In genomic region chr12:96143827-96144226, GRCh38 we compare ENCODE assay signal across 19 cellular contexts. TPM values are rescaled to one million over a fixed set of nuclear protein-coding genes. Genes with fewer than 3 reads are reported as not detected.
DNase-seq lines count a peak whose midpoint lies in the region; ATAC-seq, FAIRE-seq and TF ChIP-seq lines count a peak whose summit lies in the region.
"Had no signal": no experiment of that assay in that cellular context is flagged by ENCODE, and none has a peak within 500 bp of the region (broad histone marks: within the 10 kb centered on the region; RNA-seq: fewer than 3 reads in every experiment).

No MANE protein-coding gene starts in this region.

- intact Hi-C loops in cardiac septum (cut with DNase I), result no loop called here
- intact Hi-C loops in left ventricle myocardium superior (cut with micrococcal nuclease), result no loop called here
- intact Hi-C loops in spleen (cut with DNase I; ENCODE audit: low total_unique reads), result no loop called here

- H3K14ac ChIP-seq in H1 (ENCODE audit: insufficient read length), result no peak overlapping the region

- ATAC-seq in left ventricle myocardium superior (no peak), GM21576 (IDR thresholded peaks at IDR 0.05; ENCODE audit: unreplicated experiment) (no peak)
- ATAC-seq: activated CD4-positive, alpha-beta T cell treated with anti-CD3 and anti-CD28 coated beads for 36 hours had no signal

- H2AK5ac ChIP-seq in H1 (ENCODE audit: low read depth, low read length), result no peak overlapping the region

- H3K18ac ChIP-seq in H1 (ENCODE audit: extremely low read depth, low read length), result no peak overlapping the region

- no peak for FAIRE-seq in H1 (lab: Jason Lieb, UNC)
- FAIRE-seq: G401.6, GM12891, HTR-8/SVneo, urothelium cell line had no signal

- no peak overlapping the region for H4K5ac ChIP-seq in H1 (ENCODE audit: insufficient read length, low read depth, low read length)

- no peak overlapping the region for H2BK20ac ChIP-seq in H1 (ENCODE audit: low read length)

- no peaks in the 10 kb centered on the region for H3K79me1 ChIP-seq in H1 (ENCODE audit: low read depth, low read length)

- no peaks in the 10 kb centered on the region for H3K4me1 ChIP-seq in MM.1S (ENCODE audit: low read length)
- H3K4me1 ChIP-seq in H1 (replicated peaks in 1 of 4; ENCODE audit: control insufficient read depth in 3 of 4, insufficient read depth in 4 of 4, low read length in 3 of 4), result peaks cover 0 to 4% (median 0%) of the 10 kb centered on the region in 4 experiments; a peak in 1 of 7 replicates
- peaks cover 8 to 27% (median 24%) of the 10 kb centered on the region in 6 donors for H3K4me1 ChIP-seq in spleen

- no peak overlapping the region for H3K4ac ChIP-seq in H1 (replicated peaks; ENCODE audit: insufficient read length, low read depth, low read length)

- no peak overlapping the region for H4K91ac ChIP-seq in H1 (replicated peaks; ENCODE audit: insufficient read length, low read length)

- no peaks in the 10 kb centered on the region for H3K9me3 ChIP-seq in MM.1S (replicated peaks; ENCODE audit: insufficient read depth, low read length)
- no peaks in the 10 kb centered on the region for H3K9me3 ChIP-seq in H1 (ENCODE audit: insufficient read depth in 2 of 2, low read depth in 1 of 2, low read length in 1 of 2)
- no peaks in the 10 kb centered on the region for H3K9me3 ChIP-seq in spleen

- POLR2A ChIA-PET in H1 (lab: Charles Lee; ENCODE audit: partially characterized antibody), result no interaction called here

- no peak overlapping the region for H3K56ac ChIP-seq in H1 (replicated peaks; ENCODE audit: insufficient read length, low read depth, low read length)

- H2BK12ac ChIP-seq in H1 (ENCODE audit: low read depth, low read length), result no peak overlapping the region

- no peak overlapping the region for H3K4me3 ChIP-seq in MM.1S (ENCODE audit: low read length)
- no peak overlapping the region for H3K4me3 ChIP-seq in H1 (ENCODE audit: extremely low read depth in 1 of 4, insufficient read depth in 2 of 4, low read depth in 3 of 4, low read length in 4 of 4)
- peak overlapping the region in 1 of 8 donors; percentile 4 for H3K4me3 ChIP-seq in spleen

- CTCF ChIA-PET in H1 (lab: Charles Lee; ENCODE audit: partially characterized antibody), result interaction anchor here (1.0 kb wide), 1 partner anchor 50 kb away, joined by 3 read pairs; no protein-coding TSS in a partner anchor

- H2AFZ ChIP-seq in MM.1S (ENCODE audit: low read length), result 0 out of 2 replicates have a peak overlapping the region, but pooled peaks have one; percentile 9
- H2AFZ ChIP-seq in H1 (ENCODE audit: low read length), result peak overlapping the region; percentile 89

- TF ChIP-seq CTCF in MM.1S (IDR thresholded peaks at IDR 0.05; ENCODE audit: low read length) (no peak), H1 (IDR thresholded peaks at IDR 0.05; ENCODE audit: control extremely low read depth in 1 of 3, insufficient read depth in 1 of 3, low read depth in 1 of 3, low read length in 3 of 3) (no peak), spleen (IDR thresholded peaks at IDR 0.05 in 8 of 11, conservative IDR thresholded peaks at IDR 0.05 in 3 of 11) (no peak)

- H3K27me3 ChIP-seq in MM.1S (replicated peaks; ENCODE audit: insufficient read depth, low read length), result no peaks in the 10 kb centered on the region
- H3K27me3 ChIP-seq in H1 (replicated peaks in 1 of 4; ENCODE audit: control insufficient read depth in 3 of 4, extremely low read depth in 1 of 4, insufficient read depth in 3 of 4, low read length in 3 of 4), result no peaks in the 10 kb centered on the region
- no peaks in the 10 kb centered on the region for H3K27me3 ChIP-seq in spleen (replicated peaks in 1 of 7)

- no peaks in the 10 kb centered on the region for H3K79me2 ChIP-seq in MM.1S (ENCODE audit: low read length)
- H3K79me2 ChIP-seq in H1 (ENCODE audit: control insufficient read depth in 1 of 2, insufficient read depth in 2 of 2, low read length in 2 of 2), result no peaks in the 10 kb centered on the region

- H3K9ac ChIP-seq in MM.1S (ENCODE audit: low read length), result no peak overlapping the region
- H3K9ac ChIP-seq in H1 (replicated peaks in 1 of 4; ENCODE audit: extremely low read depth in 1 of 4, low read depth in 3 of 4, low read length in 3 of 4), result no peak overlapping the region

- H3K27ac ChIP-seq in MM.1S (ENCODE audit: low read length) (no peak overlapping the region), H1 (ENCODE audit: low read depth, low read length) (no peak overlapping the region), spleen (peak overlapping the region in 6 of 8 donors; percentile 31 to 67 (median 58))

- H3K9me2 ChIP-seq in MM.1S (replicated peaks; ENCODE audit: insufficient read depth, low read length), result no peaks in the 10 kb centered on the region

- H2BK5ac ChIP-seq in H1 (ENCODE audit: low read depth, low read length), result no peak overlapping the region

- WGBS in H1 (ENCODE audit: extremely low coverage in 1 of 2, insufficient coverage in 1 of 2, insufficient read length in 1 of 2, insufficient replicate concordance in 2 of 2, low coverage in 1 of 2, low lambda C conversion rate in 2 of 2, missing lambda C conversion rate in 1 of 2), 2 experiments, result 86% methylated on average over 5 of the region's 5 CpGs; no CpG with 5 or more reads in 1 of the 2 experiments
- 37 to 69% (median 58%) methylated on average over 5 of the region's 5 CpGs for WGBS in spleen, 5 donors

- no peak overlapping the region for H3K4me2 ChIP-seq in MM.1S (ENCODE audit: low read depth, low read length)
- no peak overlapping the region for H3K4me2 ChIP-seq in H1 (ENCODE audit: insufficient read depth in 1 of 2, low read depth in 2 of 2, low read length in 2 of 2)

- H4K20me1 ChIP-seq in MM.1S (ENCODE audit: insufficient read depth, low read length) (no peaks in the 10 kb centered on the region), H1 (replicated peaks in 1 of 2; ENCODE audit: control insufficient read depth in 1 of 2, insufficient read depth in 2 of 2, low read length in 2 of 2) (no peaks in the 10 kb centered on the region)

- H3F3A ChIP-seq in MM.1S (ENCODE audit: insufficient read depth, low read length), result no peaks in the 10 kb centered on the region

- no peak for TF ChIP-seq EP300 in H1 (IDR thresholded peaks at IDR 0.05; ENCODE audit: borderline replicate concordance in 1 of 2, low read depth in 2 of 2, low read length in 2 of 2)

- no peak overlapping the region for H4K8ac ChIP-seq in H1 (ENCODE audit: extremely low read depth, insufficient read depth, low read length)

- TF ChIP-seq POLR2A in H1 (IDR thresholded peaks at IDR 0.05; ENCODE audit: control extremely low read depth in 1 of 2, low read depth in 2 of 2, low read length in 2 of 2) (no peak), spleen (IDR thresholded peaks at IDR 0.05) (no peak)

- H3K23me2 ChIP-seq in H1 (ENCODE audit: low read depth, low read length), result no peaks in the 10 kb centered on the region

- DNase-seq in cardiac septum (ENCODE audit: low spot score), result peak; percentile 20
- no peak for DNase-seq in left ventricle myocardium superior
- DNase-seq in MM.1S, result no peak
- DNase-seq in H1 (ENCODE audit: low read depth in 1 of 2, low spot score in 2 of 2), result no peak
- DNase-seq in spleen, result no peak
- no peak for DNase-seq in stimulated activated CD4-positive, alpha-beta T cell treated with anti-CD3 and anti-CD28 coated beads, Interleukin-4, amount 100 ng/mL, for 4 hours
- no peak for DNase-seq in HuH-7 (ENCODE audit: low spot score)
- DNase-seq: activated CD4-positive, alpha-beta T cell treated with anti-CD3 and anti-CD28 coated beads for 36 hours; Calu3; endodermal cell; HCEC 1CT; NCI-H187 treated with DMSO at 0.1 percent for 48 hours; NCI-H446 treated with DMSO at 0.1 percent for 48 hours; T-helper 9 cell had no signal

- H3K23ac ChIP-seq in H1 (ENCODE audit: insufficient read length), result no peak overlapping the region

- TF ChIP-seq RAD21 in H1 (IDR thresholded peaks at IDR 0.05 in 1 of 2, conservative IDR thresholded peaks at IDR 0.05 in 1 of 2; ENCODE audit: low read depth in 2 of 2, low read length in 2 of 2), result no peak

- H2BK15ac ChIP-seq in H1 (ENCODE audit: low read length), result no peak overlapping the region

- no peak overlapping the region for H2BK120ac ChIP-seq in H1 (replicated peaks; ENCODE audit: low read depth, low read length)

- H3K36me3 ChIP-seq in MM.1S (replicated peaks; ENCODE audit: insufficient read depth, low read length) (no peaks in the 10 kb centered on the region), H1 (ENCODE audit: control insufficient read depth in 2 of 4, insufficient read depth in 4 of 4, low read length in 3 of 4) (no peaks in the 10 kb centered on the region), spleen (no peaks in the 10 kb centered on the region)

TF ChIP-seq in H1, 55 proteins besides CTCF, POLR2A, EP300 and RAD21:
- TF ChIP-seq CHD2 (IDR thresholded peaks at IDR 0.05; ENCODE audit: low read length) (no peak), RXRA (IDR thresholded peaks at IDR 0.05; ENCODE audit: insufficient read depth, low read depth, low read length) (no peak), RBBP5 (IDR thresholded peaks at IDR 0.05; ENCODE audit: borderline replicate concordance, low read depth, low read length) (no peak), BCL11A (IDR thresholded peaks at IDR 0.05; ENCODE audit: low read depth in 2 of 2, low read length in 2 of 2) (no peak), MAX (IDR thresholded peaks at IDR 0.05) (no peak), ZNF274 (IDR thresholded peaks at IDR 0.05; ENCODE audit: borderline replicate concordance, extremely low read depth, low read length) (no peak), EZH2 (IDR thresholded peaks at IDR 0.05; ENCODE audit: low read depth, low read length, severe bottlenecking) (no peak)

RNA-seq across cellular contexts. Expression of gene ELK3, which starts 50.3 kb away (rescaled TPM):
- total RNA-seq in cardiac septum, result 18.6 TPM
- 21.1 TPM for total RNA-seq in left ventricle myocardium superior
- 13.3 and 14.3 TPM in 2 replicates for total RNA-seq in H1 (2021; fragmentation: NEBNext Ultra II Directional; extraction: Animal tissue kit (Norgen Biotek cat#: 25700))
- polyA plus RNA-seq in H1 (2011; rRNA removed), result 3.5 and 4.4 TPM in 2 replicates
- 3.7 TPM for polyA plus RNA-seq in H1 (2011; cell fraction: cytosol; rRNA removed)
- 29.8 TPM for polyA plus RNA-seq in H1 (2011; cell fraction: nucleus; rRNA removed)
- 5.1 to 7.2 TPM (median 6.9 TPM) in 4 replicates for polyA plus RNA-seq in H1 (2012, experiment 1 of 2)
- polyA plus RNA-seq in H1 (2012, experiment 2 of 2), result 0.77 TPM
- 20.7 TPM for polyA plus RNA-seq in H1 (2013, experiment 1 of 2)
- polyA plus RNA-seq in H1 (2013, experiment 2 of 2), result 19.2 TPM
- 8.6 and 9.1 TPM in 2 replicates for polyA minus RNA-seq in H1 (2011; rRNA and poly(A)+ RNA removed)
- polyA minus RNA-seq in H1 (2011; cell fraction: cytosol; rRNA and poly(A)+ RNA removed), result 6.9 TPM
- polyA minus RNA-seq in H1 (2011; cell fraction: nucleus; rRNA and poly(A)+ RNA removed), result 15.2 TPM
- total RNA-seq in spleen, result 10 to 100 TPM; 44.4 to 92.7 (median 60.0) TPM
- 10 to 100 TPM; 14.5 to 29.7 (median 15.9) TPM for polyA plus RNA-seq in spleen

Comparison
In these comparisons a context has a peak if more than half of its experiments do, and no peak if none do; other contexts are left out.
1. H3K27ac ChIP-seq: peak in spleen (6 of 8); none in MM.1S (single experiment) and H1 (single experiment).